ENCODE assay signal across 19 cellular contexts in genomic region chr9:134601764-134602163, GRCh38. TPM values are rescaled to one million over a fixed set of nuclear protein-coding genes. Genes with fewer than 3 reads are reported as not detected.
DNase-seq lines count a peak whose midpoint lies in the region; ATAC-seq and TF ChIP-seq lines count a peak whose summit lies in the region.
"Had no signal": no experiment of that assay in that cellular context is flagged by ENCODE, and none has a peak within 500 bp of the region (broad histone marks: within the 10 kb centered on the region; RNA-seq: fewer than 3 reads in every experiment).

No MANE protein-coding gene starts in this region.

- H3K18ac ChIP-seq in trophoblast cell (ENCODE audit: low read length) = peak overlapping the region; percentile 53

- H3K4me2 ChIP-seq in trophoblast cell (ENCODE audit: low read length) = no peak overlapping the region

- H3K4me3 ChIP-seq in fibroblast of pulmonary artery (replicated peaks; ENCODE audit: low read depth, low read length) (no peak overlapping the region), trophoblast cell (ENCODE audit: low read depth, low read length) (no peak overlapping the region)
- H3K4me3 ChIP-seq: cardiac muscle cell, pancreas had no signal

- H3K14ac ChIP-seq in trophoblast cell (ENCODE audit: low read length) = peak overlapping the region; percentile 61

- H2BK12ac ChIP-seq in trophoblast cell (ENCODE audit: low read length) = peak overlapping the region; percentile 95

- peak overlapping the region; percentile 75 for H4K8ac ChIP-seq in trophoblast cell (ENCODE audit: low read depth, low read length)

- no peak for TF ChIP-seq CTCF in fibroblast of pulmonary artery (IDR thresholded peaks at IDR 0.05; ENCODE audit: low read length, missing control alignments)

- no peak overlapping the region for H3K9ac ChIP-seq in trophoblast cell (ENCODE audit: low read length)

- peak overlapping the region; percentile 93 for H3K27ac ChIP-seq in trophoblast cell (ENCODE audit: low read depth, low read length)
- H3K27ac ChIP-seq: HL-60, pancreas had no signal

- H2AK5ac ChIP-seq in trophoblast cell (ENCODE audit: low read length) = peak overlapping the region; percentile 82

- peaks cover 14% of the 10 kb centered on the region for H3K79me2 ChIP-seq in trophoblast cell (ENCODE audit: control insufficient read depth, insufficient read depth, low read length, poor library complexity)

- no peaks in the 10 kb centered on the region for H3K36me3 ChIP-seq in trophoblast cell (ENCODE audit: control insufficient read depth in 1 of 2, insufficient read depth in 2 of 2, low read length in 2 of 2)
- H3K36me3 ChIP-seq: cardiac muscle cell, pancreas had no signal

- ATAC-seq in GM18870 (IDR thresholded peaks at IDR 0.05; ENCODE audit: unreplicated experiment) = no peak
- ATAC-seq: left colon had no signal

- H3K9me3 ChIP-seq in trophoblast cell (ENCODE audit: insufficient read depth, low read depth, low read length) = peaks cover 4% of the 10 kb centered on the region
- H3K9me3 ChIP-seq: pancreas had no signal

- H3K4ac ChIP-seq in trophoblast cell (ENCODE audit: low read depth, low read length) = peak overlapping the region; percentile 11

- H3K4me1 ChIP-seq in trophoblast cell (ENCODE audit: control insufficient read depth in 1 of 2, insufficient read depth in 2 of 2, low read length in 2 of 2) = peaks cover 31 to 42% of the 10 kb centered on the region in 2 experiments
- H3K4me1 ChIP-seq: pancreas had no signal

- H2BK5ac ChIP-seq in trophoblast cell (ENCODE audit: low read depth, low read length, poor library complexity) = peak overlapping the region; percentile 59

- H2AFZ ChIP-seq in trophoblast cell (ENCODE audit: insufficient read depth, low read length, poor library complexity) = no peak overlapping the region

- H2BK120ac ChIP-seq in trophoblast cell (ENCODE audit: insufficient read depth, low read length, poor library complexity) = peak overlapping the region; percentile 95

- DNase-seq in EL (peak; percentile 52), RPMI7951 (ENCODE audit: low read depth) (peak; percentile 81), fibroblast of pulmonary artery (ENCODE audit: low read depth) (peak; percentile 30), trophoblast cell (no peak), NCI-H82 (lab: John Stamatoyannopoulos, UW) (no peak), NCI-H1105 (lab: John Stamatoyannopoulos, UW) (no peak)
- DNase-seq: activated CD4-positive, alpha-beta T cell treated with anti-CD3 and anti-CD28 coated beads, Interleukin-2, amount 10 ng/mL, durations not matched to agents 7 days and 5 days; activated naive CD4-positive, alpha-beta T cell treated with anti-CD3 and anti-CD28 coated beads, Interleukin-2, amount 10 ng/mL, durations not matched to agents 7 days and 5 days; KG1; left colon; NCI-H1092 treated with DMSO at 0.1 percent for 48 hours; NCI-H526 treated with DMSO at 0.1 percent for 48 hours; OCI-M1; stimulated activated CD4-positive, alpha-beta T cell treated with anti-CD3 and anti-CD28 coated beads, Interleukin-4, amount 100 ng/mL, for 24 hours had no signal

- no peak overlapping the region for H4K12ac ChIP-seq in trophoblast cell (ENCODE audit: low read depth, low read length)

- H3K23ac ChIP-seq in trophoblast cell (ENCODE audit: low read length) = no peak overlapping the region

- no peaks in the 10 kb centered on the region for H3K27me3 ChIP-seq in trophoblast cell (ENCODE audit: insufficient read depth, low read length)
- H3K27me3 ChIP-seq: cardiac muscle cell, pancreas had no signal

- WGBS in trophoblast cell (ENCODE audit: extremely low coverage, insufficient coverage, insufficient read length) = no CpG with 5 or more reads among the region's 7 CpGs

- peak overlapping the region; percentile 96 for H4K91ac ChIP-seq in trophoblast cell (ENCODE audit: low read depth, low read length)

- H3K79me1 ChIP-seq in trophoblast cell (ENCODE audit: low read length) = peaks cover 53% of the 10 kb centered on the region

RNA-seq across cellular contexts. Expression of gene COL5A1, which starts 39.8 kb away (rescaled TPM):
- 138 and 179 TPM in 2 replicates for total RNA-seq in RPMI7951 (2014; rRNA removed; shearing (Covaris generic))
- 431 and 476 TPM in 2 replicates for polyA plus RNA-seq in trophoblast cell (2013)
- total RNA-seq: B cell had no signal

Comparison
In these comparisons a context has a peak if more than half of its experiments do, and no peak if none do; other contexts are left out.
1. DNase-seq: peak in EL (single experiment), RPMI7951 (single experiment) and fibroblast of pulmonary artery (single experiment); none in trophoblast cell (0 of 2), NCI-H82 (single experiment) and NCI-H1105 (single experiment).